Comparison of ENCODE assay signal across 23 cellular contexts in genomic region chr11:9438611-9439010, GRCh38. TPM values are rescaled to one million over a fixed set of nuclear protein-coding genes. Genes with fewer than 3 reads are reported as not detected.
A peak's percentile ranks its signal among the peaks of the same experiment; 100 is the strongest.
DNase-seq lines count a peak whose midpoint lies in the region; ATAC-seq and TF ChIP-seq lines count a peak whose summit lies in the region.
"Had no signal": no experiment of that assay in that cellular context is flagged by ENCODE, and none has a peak within 500 bp of the region (broad histone marks: within the 10 kb centered on the region; RNA-seq: fewer than 3 reads in every experiment).

No MANE protein-coding gene starts in this region.

- no peaks in the 10 kb centered on the region for H4K20me1 ChIP-seq in IMR-90 (ENCODE audit: insufficient read depth, low read length)

- intact Hi-C loops in IMR-90 (cut with micrococcal nuclease), result no loop called here
- intact Hi-C loops in CD4-positive, alpha-beta T cell (cut with DNase I, micrococcal nuclease), result no loop called here

- no peak overlapping the region for H2BK5ac ChIP-seq in IMR-90 (ENCODE audit: low read depth, low read length, poor library complexity, severe bottlenecking)

- H2AK9ac ChIP-seq in IMR-90 (replicated peaks; ENCODE audit: low read depth, low read length, poor library complexity), result no peak overlapping the region

- DNase-seq in IMR-90, result peak; percentile 4
- DNase-seq in foreskin melanocyte, result peak; percentile 75
- peak; percentile 18 for DNase-seq in medulla oblongata (ENCODE audit: extremely low spot score)
- DNase-seq in NCI-H1694 (lab: John Stamatoyannopoulos, UW), result no peak
- DNase-seq in SW 1271 (lab: John Stamatoyannopoulos, UW), result no peak
- no peak for DNase-seq in CD4-positive, alpha-beta T cell
- no peak for DNase-seq in NCI-H2227 (lab: John Stamatoyannopoulos, UW; ENCODE audit: unreplicated experiment)
- DNase-seq: 8988T; ACHN; AML-193; BE2C; Calu3; CD4-positive, alpha-beta memory T cell; COR-L47; DMS53; DMS79 treated with DMSO at 0.1 percent for 48 hours; GF-D8; GOT3; HFFc6 had no signal

- H3K4me1 ChIP-seq in IMR-90 (ENCODE audit: control insufficient read depth, insufficient read depth, low read length), result no peaks in the 10 kb centered on the region
- H3K4me1 ChIP-seq: A549; BE2C; BLaER1 treated with 17β-estradiol and CSF1 and Interleukin-3, amounts not matched to agents 10 nM and 100 nM; HAP-1 had no signal

- H2AFZ ChIP-seq in IMR-90 (replicated peaks; ENCODE audit: low read length, poor library complexity), result no peak overlapping the region

- no peak for TF ChIP-seq CTCF in IMR-90 (conservative IDR thresholded peaks at IDR 0.05; ENCODE audit: low read depth, low read length)
- TF ChIP-seq CTCF in CD4-positive, alpha-beta T cell (IDR thresholded peaks at IDR 0.05), result no peak

- H4K8ac ChIP-seq in IMR-90 (ENCODE audit: low read depth in 2 of 2, low read length in 2 of 2), result no peak overlapping the region

- BruUV-seq in IMR-90 (replicated peaks; lab: Mats Ljungman, UMichigan), result no TSS peak

- no peak overlapping the region for H3K4me3 Mint-ChIP-seq in CD4-positive, alpha-beta T cell
- H3K4me3 Mint-ChIP-seq: CD14-positive monocyte; CD4-positive, alpha-beta memory T cell; HFFc6 had no signal

- no peak overlapping the region for H3K4me2 ChIP-seq in IMR-90 (ENCODE audit: low read depth, low read length)
- H3K4me2 ChIP-seq: A549; BLaER1 treated with 17β-estradiol and CSF1 and Interleukin-3, amounts not matched to agents 10 nM and 100 nM had no signal

- POLR2A ChIA-PET in IMR-90 (lab: Charles Lee; ENCODE audit: unreplicated experiment), result no interaction called here
- POLR2A ChIA-PET in CD4-positive, alpha-beta T cell (lab: Charles Lee), result no interaction called here

- peaks cover 86% of the 10 kb centered on the region for H3K36me3 Mint-ChIP-seq in CD4-positive, alpha-beta T cell (ENCODE audit: low read depth)

- TF ChIP-seq POLR2A in IMR-90 (IDR thresholded peaks at IDR 0.05; ENCODE audit: low read depth, low read length), result no peak

- CTCF ChIA-PET in IMR-90 (lab: Yijun Ruan, JAX), result no interaction called here
- CTCF ChIA-PET in CD4-positive, alpha-beta T cell (lab: Charles Lee), result no interaction called here

- no peak overlapping the region for H2BK20ac ChIP-seq in IMR-90 (ENCODE audit: low read depth, low read length)

- no peak overlapping the region for H4K91ac ChIP-seq in IMR-90 (ENCODE audit: insufficient read depth, low read depth, low read length)

- H3K9me3 ChIP-seq in IMR-90 (ENCODE audit: control insufficient read depth, insufficient read depth, low read length), result no peaks in the 10 kb centered on the region
- H3K9me3 ChIP-seq in CD4-positive, alpha-beta T cell (ENCODE audit: control insufficient read depth, low read length), result no peaks in the 10 kb centered on the region
- H3K9me3 ChIP-seq: A549; BE2C; BLaER1 treated with 17β-estradiol and CSF1 and Interleukin-3, amounts not matched to agents 10 nM and 100 nM; HAP-1 had no signal

- no peak overlapping the region for H3K18ac ChIP-seq in IMR-90 (ENCODE audit: low read depth, low read length)

- H3K27me3 Mint-ChIP-seq in CD4-positive, alpha-beta T cell, result no peaks in the 10 kb centered on the region
- H3K27me3 Mint-ChIP-seq: CD4-positive, alpha-beta memory T cell had no signal

- H3K9me1 ChIP-seq in IMR-90 (ENCODE audit: insufficient read depth, low read length), result no peaks in the 10 kb centered on the region

- no peak overlapping the region for H2AK5ac ChIP-seq in IMR-90 (ENCODE audit: low read depth, low read length)

- H3K27ac ChIP-seq in IMR-90 (ENCODE audit: insufficient read depth, low read length), result no peak overlapping the region
- H3K27ac ChIP-seq in CD4-positive, alpha-beta T cell (ENCODE audit: low read depth, low read length), result no peak overlapping the region
- H3K27ac ChIP-seq: A549; BLaER1 treated with 17β-estradiol and CSF1 and Interleukin-3, amounts not matched to agents 10 nM and 100 nM had no signal

- H3K79me1 ChIP-seq in IMR-90 (ENCODE audit: low read depth in 1 of 2, low read length in 2 of 2), result peaks cover 6 to 23% of the 10 kb centered on the region in 2 experiments

- H3K14ac ChIP-seq in IMR-90 (replicated peaks; ENCODE audit: low read depth, low read length), result no peak overlapping the region

- no peaks in the 10 kb centered on the region for H3K4me1 Mint-ChIP-seq in CD4-positive, alpha-beta T cell (ENCODE audit: low read depth)
- H3K4me1 Mint-ChIP-seq: CD14-positive monocyte; CD4-positive, alpha-beta memory T cell had no signal

- no peaks in the 10 kb centered on the region for H3K9me3 Mint-ChIP-seq in CD4-positive, alpha-beta T cell
- H3K9me3 Mint-ChIP-seq: CD14-positive monocyte; CD4-positive, alpha-beta memory T cell; HFFc6 had no signal

- WGBS in IMR-90 (ENCODE audit: extremely low coverage in 2 of 2, insufficient read length in 1 of 2), 2 experiments, result 100% methylated on average over 1 of the region's 4 CpGs; no CpG with 5 or more reads in 1 of the 2 experiments

- H3K23ac ChIP-seq in IMR-90 (ENCODE audit: low read depth, low read length), result no peak overlapping the region

- H3K56ac ChIP-seq in IMR-90 (ENCODE audit: extremely low read depth, insufficient read depth, low read length), result no peak overlapping the region

- peaks cover 49% of the 10 kb centered on the region for H3K36me3 ChIP-seq in IMR-90 (ENCODE audit: control insufficient read depth, insufficient read depth, low read length)

- no peak overlapping the region for H3K27ac Mint-ChIP-seq in CD4-positive, alpha-beta T cell
- H3K27ac Mint-ChIP-seq: CD14-positive monocyte, HFFc6 had no signal

- H3K4me3 ChIP-seq in IMR-90 (ENCODE audit: insufficient read depth, low read depth, low read length), result no peak overlapping the region
- H3K4me3 ChIP-seq: A549; BLaER1 treated with 17β-estradiol and CSF1 and Interleukin-3, amounts not matched to agents 10 nM and 100 nM; HAP-1 had no signal

- H3K4ac ChIP-seq in IMR-90 (ENCODE audit: low read depth, low read length), result no peak overlapping the region

- H3K9ac ChIP-seq in IMR-90 (ENCODE audit: low read depth, low read length), result no peak overlapping the region
- H3K9ac ChIP-seq: BLaER1 treated with 17β-estradiol and CSF1 and Interleukin-3, amounts not matched to agents 10 nM and 100 nM had no signal

- dilution Hi-C loops in IMR-90 (cut with HindIII; ENCODE audit: low sequenced_read_pairs, unreplicated experiment), result no loop called here

- H2BK120ac ChIP-seq in IMR-90 (ENCODE audit: low read depth, low read length), result no peak overlapping the region

- no peaks in the 10 kb centered on the region for H3K27me3 ChIP-seq in IMR-90 (ENCODE audit: control insufficient read depth, insufficient read depth, low read length)
- H3K27me3 ChIP-seq in CD4-positive, alpha-beta T cell (ENCODE audit: control insufficient read depth, insufficient read depth, low read length), result no peaks in the 10 kb centered on the region
- H3K27me3 ChIP-seq: BE2C; BLaER1 treated with 17β-estradiol and CSF1 and Interleukin-3, amounts not matched to agents 10 nM and 100 nM had no signal

- no peak for TF ChIP-seq RAD21 in IMR-90 (IDR thresholded peaks at IDR 0.05; ENCODE audit: low read length)

- no peak overlapping the region for H2BK15ac ChIP-seq in IMR-90 (ENCODE audit: low read depth, low read length)

- ATAC-seq in IMR-90 (ENCODE audit: low read depth), result no peak
- ATAC-seq in CD4-positive, alpha-beta T cell (ENCODE audit: poor library complexity), result no peak
- ATAC-seq: A549 had no signal

- H4K5ac ChIP-seq in IMR-90 (ENCODE audit: low read depth, low read length), result no peak overlapping the region

- in situ Hi-C loops in IMR-90 (cut with MboI; ENCODE audit: low sequenced_read_pairs), result no loop called here

TF ChIP-seq in IMR-90, 13 proteins besides CTCF, POLR2A, EP300 and RAD21:
- TF ChIP-seq SMC3 (IDR thresholded peaks at IDR 0.05; ENCODE audit: low read depth, low read length) (no peak), ELK1 (IDR thresholded peaks at IDR 0.05; ENCODE audit: borderline replicate concordance, low read depth, low read length) (no peak), USF2 (IDR thresholded peaks at IDR 0.05; ENCODE audit: low read depth, low read length) (no peak), NFE2L2 (IDR thresholded peaks at IDR 0.05; ENCODE audit: low read depth, low read length) (no peak), CEBPB (IDR thresholded peaks at IDR 0.05; ENCODE audit: low read depth, low read length) (no peak)

RNA-seq across cellular contexts. Expression of gene ZNF143, which starts 22.2 kb away (rescaled TPM):
- 49.6 and 58.9 TPM in 2 replicates for total RNA-seq in IMR-90 (2012; rRNA removed)
- 22.7 and 23.8 TPM in 2 replicates for polyA plus RNA-seq in IMR-90 (2012; rRNA removed)
- 5.1 and 9.3 TPM in 2 replicates for polyA plus RNA-seq in IMR-90 (2012; cell fraction: cytosol; rRNA removed)
- 7.8 and 15.8 TPM in 2 replicates for polyA plus RNA-seq in IMR-90 (2012; cell fraction: nucleus; rRNA removed; ENCODE audit: low replicate concordance)
- 10 to 100 TPM; 18.0 to 20.3 TPM for total RNA-seq in CD4-positive, alpha-beta T cell

RNA-seq across cellular contexts. Expression of gene IPO7, which starts 54.2 kb away (rescaled TPM):
- 110 and 124 TPM in 2 replicates for total RNA-seq in IMR-90 (2012; rRNA removed)
- 32.5 and 40.6 TPM in 2 replicates for polyA plus RNA-seq in IMR-90 (2012; rRNA removed)
- polyA plus RNA-seq in IMR-90 (2012; cell fraction: cytosol; rRNA removed), result 7.0 and 9.1 TPM in 2 replicates
- 5.9 and 24.0 TPM in 2 replicates for polyA plus RNA-seq in IMR-90 (2012; cell fraction: nucleus; rRNA removed; ENCODE audit: low replicate concordance)
- total RNA-seq in CD4-positive, alpha-beta T cell, result 10 to 100 TPM; 40.7 to 51.6 TPM

Comparison
In these comparisons a context has a peak if more than half of its experiments do, and no peak if none do; other contexts are left out.
1. DNase-seq: peak in IMR-90 (single experiment), foreskin melanocyte (single experiment) and medulla oblongata (single experiment); none in NCI-H1694 (single experiment), SW 1271 (0 of 2), CD4-positive, alpha-beta T cell (0 of 10) and NCI-H2227 (single experiment).